18 cellular contexts compared by ENCODE assay signal in the genomic region with DNA sequence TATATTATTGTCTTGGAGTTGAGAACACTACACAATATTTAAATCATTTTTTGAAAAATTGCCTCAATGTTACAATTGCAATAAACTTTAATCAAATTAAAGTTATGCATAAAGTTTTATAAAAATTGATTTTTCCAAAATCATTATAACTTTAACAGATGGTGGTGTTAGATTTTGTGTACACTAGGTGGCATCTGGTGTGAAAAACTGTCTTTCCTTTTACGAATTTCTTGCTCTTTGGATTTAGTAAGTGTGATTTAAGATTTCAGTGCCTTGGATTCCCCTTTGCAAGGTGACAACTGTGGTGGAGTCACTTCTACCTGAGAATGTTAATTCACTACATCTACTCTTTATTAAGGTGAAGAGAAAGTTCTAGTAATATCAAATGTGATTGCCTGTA.
DNase-seq lines count a peak whose midpoint lies in the region; ATAC-seq and TF ChIP-seq lines count a peak whose summit lies in the region.
"Had no signal": no experiment of that assay in that cellular context is flagged by ENCODE, and none has a peak within 500 bp of the region (broad histone marks: within the 10 kb centered on the region; RNA-seq: fewer than 3 reads in every experiment).

No MANE protein-coding gene starts in this region.

- H3K4me3 ChIP-seq in AG10803 (ENCODE audit: low read length) (no peak overlapping the region), LNCaP clone FGC (ENCODE audit: low read depth, low read length) (no peak overlapping the region), lower lobe of right lung (no peak overlapping the region)
- H3K4me3 ChIP-seq: pancreas, SK-N-MC had no signal

- H3K27ac Mint-ChIP-seq in chondrocyte (ENCODE audit: unreplicated experiment) = no peak overlapping the region

- no peak for DNase-seq in AG10803 (ENCODE audit: low read depth)
- DNase-seq in LNCaP clone FGC (ENCODE audit: low read depth) = no peak
- DNase-seq in chondrocyte (ENCODE audit: low spot score) = no peak
- DNase-seq in lower lobe of right lung = no peak
- DNase-seq in NCI-H226 = no peak
- DNase-seq in stimulated activated CD4-positive, alpha-beta T cell treated with anti-CD3 and anti-CD28 coated beads, Interleukin-2, amount 100 ng/mL, for 24 hours = no peak
- no peak for DNase-seq in NCI-H345 (lab: John Stamatoyannopoulos, UW)
- DNase-seq in NCI-H2081 treated with DMSO at 0.1 percent for 48 hours (lab: John Stamatoyannopoulos, UW) = no peak
- DNase-seq: activated CD4-positive, CD25-positive, alpha-beta regulatory T cell treated with anti-CD3 and anti-CD28 coated beads, Interleukin-2, amount 50 U/mL, for 72 hours; activated T-cell treated with anti-CD3 and anti-CD28 coated beads, Interleukin-2, amount 50 U/mL, for 48 hours; anterior cingulate cortex; C1 segment of cervical spinal cord; erythroblast; kidney; NCI-H526 treated with DMSO at 0.1 percent for 48 hours; pancreas had no signal

- peak; percentile 29; the same call in 1 of the 2 replicates for TF ChIP-seq CTCF in AG10803 (conservative IDR thresholded peaks at IDR 0.05; ENCODE audit: low read length)
- TF ChIP-seq CTCF in LNCaP clone FGC (IDR thresholded peaks at IDR 0.05; ENCODE audit: control insufficient read depth, extremely low read depth, insufficient read depth) = peak; percentile 35
- TF ChIP-seq CTCF in chondrocyte (IDR thresholded peaks at IDR 0.05) = peak; percentile 85
- TF ChIP-seq CTCF in lower lobe of right lung (IDR thresholded peaks at IDR 0.05) = peak; percentile 11

- H3K4me3 Mint-ChIP-seq in chondrocyte (ENCODE audit: unreplicated experiment) = no peak overlapping the region

- no peaks in the 10 kb centered on the region for H3K36me3 ChIP-seq in lower lobe of right lung
- H3K36me3 ChIP-seq: pancreas had no signal

- no peaks in the 10 kb centered on the region for H3K9me3 Mint-ChIP-seq in chondrocyte (ENCODE audit: low read depth)

- no peaks in the 10 kb centered on the region for H3K36me3 Mint-ChIP-seq in chondrocyte (ENCODE audit: low read depth)

- ATAC-seq in lower lobe of right lung = no peak
- ATAC-seq: pancreas had no signal

- no peak overlapping the region for H3K27ac ChIP-seq in lower lobe of right lung
- H3K27ac ChIP-seq: HL-60, pancreas, SK-N-MC had no signal

- intact Hi-C loops in lower lobe of right lung (cut with DNase I) = loop anchor here (10.0 kb wide), 1 partner anchor 138 kb away; no protein-coding TSS in a partner anchor

- H3K27me3 Mint-ChIP-seq in chondrocyte (ENCODE audit: low read depth) = peaks cover 12% of the 10 kb centered on the region

- no peaks in the 10 kb centered on the region for H3K9me3 ChIP-seq in lower lobe of right lung
- H3K9me3 ChIP-seq: pancreas had no signal

- H3K4me1 Mint-ChIP-seq in chondrocyte (ENCODE audit: low read depth) = peaks cover 10% of the 10 kb centered on the region

- peaks cover 10% of the 10 kb centered on the region for H3K4me1 ChIP-seq in lower lobe of right lung

- H3K27me3 ChIP-seq in lower lobe of right lung (ENCODE audit: low read depth) = no peaks in the 10 kb centered on the region
- H3K27me3 ChIP-seq: pancreas had no signal

Comparison
In these comparisons a context has a peak if more than half of its experiments do, and no peak if none do; other contexts are left out.
1. CTCF ChIP-seq: peak in every context shown above with its lines; median percentile 85 in chondrocyte; 35 in LNCaP clone FGC; 29 in AG10803; 11 in lower lobe of right lung.